In genomic region chr9:124267271-124267807, GRCh38 we compare ENCODE assay signal across 8 cellular contexts. TPM values are rescaled to one million over a fixed set of nuclear protein-coding genes. Genes with fewer than 3 reads are reported as not detected.
DNase-seq lines count a peak whose midpoint lies in the region; ATAC-seq and TF ChIP-seq lines count a peak whose summit lies in the region.

No MANE protein-coding gene starts in this region.

- ATAC-seq in activated naive CD8-positive, alpha-beta T cell treated with anti-CD3 and anti-CD28 coated beads, Interleukin-2, amount 10 ng/mL, durations not matched to agents 7 days and 5 days (ENCODE audit: low read depth): peak; percentile 46
- peak; percentile 30 to 44 for ATAC-seq in right cardiac atrium
- no peak for ATAC-seq in GM21576 (IDR thresholded peaks at IDR 0.05; ENCODE audit: unreplicated experiment)
- no peak for ATAC-seq in GM19035 (IDR thresholded peaks at IDR 0.05; ENCODE audit: unreplicated experiment)

- H3K9me3 ChIP-seq in right cardiac atrium (ENCODE audit: control insufficient read depth, low read length) (no peaks in the 10 kb centered on the region), suprapubic skin (no peaks in the 10 kb centered on the region)

- no peaks in the 10 kb centered on the region for H3K36me3 ChIP-seq in suprapubic skin

- intact Hi-C loops in right cardiac atrium (cut with DNase I): no loop called here

- no peak for TF ChIP-seq CTCF in suprapubic skin (IDR thresholded peaks at IDR 0.05)

- POLR2A ChIA-PET in activated naive CD8-positive, alpha-beta T cell treated with anti-CD3 and anti-CD28 coated beads, Interleukin-2, amount 10 ng/mL, durations not matched to agents 7 days and 5 days (lab: Charles Lee): no interaction called here

- H3K9me3 Mint-ChIP-seq in activated naive CD8-positive, alpha-beta T cell treated with anti-CD3 and anti-CD28 coated beads, Interleukin-2, amount 10 ng/mL, durations not matched to agents 7 days and 5 days: no peaks in the 10 kb centered on the region
- H3K9me3 Mint-ChIP-seq in activated naive CD8-positive, alpha-beta T cell treated with anti-CD3 and anti-CD28 coated beads for 36 hours: no peaks in the 10 kb centered on the region

- H3K27ac ChIP-seq in right cardiac atrium (ENCODE audit: low read length): no peak overlapping the region
- peak overlapping the region; percentile 62 for H3K27ac ChIP-seq in suprapubic skin

- no peak for TF ChIP-seq POLR2A in suprapubic skin (IDR thresholded peaks at IDR 0.05)

- H3K4me3 ChIP-seq in right cardiac atrium (ENCODE audit: low read length) (no peak overlapping the region), suprapubic skin (no peak overlapping the region)

- H3K27me3 Mint-ChIP-seq in activated naive CD8-positive, alpha-beta T cell treated with anti-CD3 and anti-CD28 coated beads, Interleukin-2, amount 10 ng/mL, durations not matched to agents 7 days and 5 days: peaks cover 16% of the 10 kb centered on the region
- peaks cover 15% of the 10 kb centered on the region for H3K27me3 Mint-ChIP-seq in activated naive CD8-positive, alpha-beta T cell treated with anti-CD3 and anti-CD28 coated beads for 36 hours

- H3K27ac Mint-ChIP-seq in activated naive CD8-positive, alpha-beta T cell treated with anti-CD3 and anti-CD28 coated beads, Interleukin-2, amount 10 ng/mL, durations not matched to agents 7 days and 5 days: no peak overlapping the region
- no peak overlapping the region for H3K27ac Mint-ChIP-seq in activated naive CD8-positive, alpha-beta T cell treated with anti-CD3 and anti-CD28 coated beads for 36 hours

- WGBS in right cardiac atrium: 54% methylated on average over 15 of the region's 15 CpGs
- 54% methylated on average over 15 of the region's 15 CpGs for WGBS in suprapubic skin

- peaks cover 27% of the 10 kb centered on the region for H3K4me1 ChIP-seq in right cardiac atrium (ENCODE audit: control insufficient read depth, insufficient read depth, low read length)
- H3K4me1 ChIP-seq in suprapubic skin: peaks cover 68% of the 10 kb centered on the region

- H3K27me3 ChIP-seq in right cardiac atrium (ENCODE audit: control insufficient read depth, insufficient read depth) (no peaks in the 10 kb centered on the region), suprapubic skin (no peaks in the 10 kb centered on the region)

- H3K36me3 Mint-ChIP-seq in activated naive CD8-positive, alpha-beta T cell treated with anti-CD3 and anti-CD28 coated beads, Interleukin-2, amount 10 ng/mL, durations not matched to agents 7 days and 5 days: no peaks in the 10 kb centered on the region
- H3K36me3 Mint-ChIP-seq in activated naive CD8-positive, alpha-beta T cell treated with anti-CD3 and anti-CD28 coated beads for 36 hours: no peaks in the 10 kb centered on the region

- no peak for TF ChIP-seq EP300 in suprapubic skin (IDR thresholded peaks at IDR 0.05)

- peak overlapping the region; percentile 15 for H3K4me3 Mint-ChIP-seq in activated naive CD8-positive, alpha-beta T cell treated with anti-CD3 and anti-CD28 coated beads, Interleukin-2, amount 10 ng/mL, durations not matched to agents 7 days and 5 days
- H3K4me3 Mint-ChIP-seq in activated naive CD8-positive, alpha-beta T cell treated with anti-CD3 and anti-CD28 coated beads for 36 hours: no peak overlapping the region

- DNase-seq in activated naive CD8-positive, alpha-beta T cell treated with anti-CD3 and anti-CD28 coated beads, Interleukin-2, amount 10 ng/mL, durations not matched to agents 7 days and 5 days: no peak
- no peak for DNase-seq in activated naive CD8-positive, alpha-beta T cell treated with anti-CD3 and anti-CD28 coated beads for 36 hours
- peak; percentile 34 for DNase-seq in T1000 (lab: John Stamatoyannopoulos, UW)
- DNase-seq in right cardiac atrium: peak in 1 of 3 donors; percentile 69
- DNase-seq in suprapubic skin (ENCODE audit: low spot score in 2 of 2): no peak
- no peak for DNase-seq in HuH-7.5 (ENCODE audit: low spot score)

- H3K4me1 Mint-ChIP-seq in activated naive CD8-positive, alpha-beta T cell treated with anti-CD3 and anti-CD28 coated beads, Interleukin-2, amount 10 ng/mL, durations not matched to agents 7 days and 5 days: peaks cover 12% of the 10 kb centered on the region
- H3K4me1 Mint-ChIP-seq in activated naive CD8-positive, alpha-beta T cell treated with anti-CD3 and anti-CD28 coated beads for 36 hours: peaks cover 12% of the 10 kb centered on the region

RNA-seq across cellular contexts. Expression of gene NEK6, which starts 9.6 kb away (rescaled TPM):
- total RNA-seq in activated naive CD8-positive, alpha-beta T cell treated with anti-CD3 and anti-CD28 coated beads, Interleukin-2, amount 10 ng/mL, durations not matched to agents 7 days and 5 days: 10 to 100 TPM in 1 of 2 experiments, 1 to 10 TPM in 1; 8.1 to 10.9 TPM
- total RNA-seq in activated naive CD8-positive, alpha-beta T cell treated with anti-CD3 and anti-CD28 coated beads for 36 hours: 10 to 100 TPM; 18.8 to 19.4 TPM
- total RNA-seq in right cardiac atrium (10 to 100 TPM; 12.0 to 19.2 (median 15.6) TPM), suprapubic skin (10 to 100 TPM in 2 of 4 donors, 1 to 10 TPM in 2; 5.4 to 17.5 (median 10.6) TPM)
- polyA plus RNA-seq in right cardiac atrium: 4.7 TPM

Comparison
In these comparisons a context has a peak if more than half of its experiments do, and no peak if none do; other contexts are left out.
1. ATAC-seq: peak in activated naive CD8-positive, alpha-beta T cell treated with anti-CD3 and anti-CD28 coated beads, Interleukin-2, amount 10 ng/mL, durations not matched to agents 7 days and 5 days (single experiment) and right cardiac atrium (2 of 2); none in GM21576 (single experiment) and GM19035 (single experiment).